22 cellular contexts compared by ENCODE assay signal in genomic region chr4:155588437-155588836, GRCh38.
A peak's percentile ranks its signal among the peaks of the same experiment; 100 is the strongest.
DNase-seq lines count a peak whose midpoint lies in the region; ATAC-seq, FAIRE-seq and TF ChIP-seq lines count a peak whose summit lies in the region.
"Had no signal": no experiment of that assay in that cellular context is flagged by ENCODE, and none has a peak within 500 bp of the region (broad histone marks: within the 10 kb centered on the region; RNA-seq: fewer than 3 reads in every experiment).

No MANE protein-coding gene starts in this region.

- H3K4me1 ChIP-seq in A549 (no peaks in the 10 kb centered on the region), BLaER1 (peaks cover 40% of the 10 kb centered on the region), K562 (replicated peaks in 1 of 2; ENCODE audit: control insufficient read depth in 2 of 2, insufficient read depth in 2 of 2, low read length in 2 of 2) (no peaks in the 10 kb centered on the region)

- H2AFZ ChIP-seq in K562 (ENCODE audit: low read depth, low read length): no peak overlapping the region

- FAIRE-seq in A549 (lab: Jason Lieb, UNC) (no peak), K562 (lab: Jason Lieb, UNC) (no peak)
- FAIRE-seq: A204.1, GM12878, GM12892, GM18507 had no signal

- 45% methylated on average over 2 of the region's 2 CpGs for WGBS in A549 (ENCODE audit: missing lambda C conversion rate)
- 3% methylated on average over 2 of the region's 2 CpGs for WGBS in K562 (ENCODE audit: insufficient coverage, low coverage, missing lambda C conversion rate)

- H3K36me3 ChIP-seq in BLaER1: no peaks in the 10 kb centered on the region
- H3K36me3 ChIP-seq in K562 (ENCODE audit: control insufficient read depth, insufficient read depth, low read length): no peaks in the 10 kb centered on the region

- TF ChIP-seq RAD21 in A549 (conservative IDR thresholded peaks at IDR 0.05 in 1 of 2, IDR thresholded peaks at IDR 0.05 in 1 of 2) (no peak), K562 (CRISPR knock-in tag; conservative IDR thresholded peaks at IDR 0.05 in 1 of 2, IDR thresholded peaks at IDR 0.05 in 1 of 2) (no peak)

- no peaks in the 10 kb centered on the region for H3K9me3 ChIP-seq in A549
- H3K9me3 ChIP-seq in BLaER1: peaks cover 5% of the 10 kb centered on the region
- no peaks in the 10 kb centered on the region for H3K9me3 ChIP-seq in K562 (replicated peaks; ENCODE audit: control insufficient read depth, insufficient read depth, low read depth, low read length)

- no peaks in the 10 kb centered on the region for H3K9me1 ChIP-seq in K562 (ENCODE audit: control insufficient read depth, insufficient read depth, low read length)

- ATAC-seq in A549 (no peak), K562 (no peak), GM21619 (IDR thresholded peaks at IDR 0.05; ENCODE audit: unreplicated experiment) (no peak)
- ATAC-seq: GM12878 had no signal

- H3K27me3 ChIP-seq in BLaER1 (no peaks in the 10 kb centered on the region), K562 (ENCODE audit: control insufficient read depth in 2 of 2, insufficient read depth in 2 of 2, low read length in 2 of 2) (no peaks in the 10 kb centered on the region)

- in situ Hi-C loops in K562 (cut with MboI): no loop called here

- CTCF ChIA-PET in A549 (lab: Yijun Ruan, JAX): no interaction called here
- CTCF ChIA-PET in K562 (lab: Yijun Ruan, JAX; ENCODE audit: low intra/inter-chr PET ratio): no interaction called here

- POLR2A ChIA-PET in A549 (lab: Yijun Ruan, JAX): no interaction called here
- POLR2A ChIA-PET in K562 (lab: Yijun Ruan, JAX): no interaction called here

- intact Hi-C loops in K562 (cut with micrococcal nuclease): no loop called here

- H4K20me1 ChIP-seq in BLaER1: no peaks in the 10 kb centered on the region
- H4K20me1 ChIP-seq in K562 (replicated peaks; ENCODE audit: control insufficient read depth, insufficient read depth, low read length): no peaks in the 10 kb centered on the region

- H3K27ac ChIP-seq in A549: no peak overlapping the region
- H3K27ac ChIP-seq in BLaER1: no peak overlapping the region
- H3K27ac ChIP-seq in K562 (ENCODE audit: extremely low read depth, low read depth, low read length): no peak overlapping the region

- H3K4me2 ChIP-seq in A549 (no peak overlapping the region), BLaER1 (peak overlapping the region; percentile 68), K562 (ENCODE audit: insufficient read depth, low read length) (no peak overlapping the region)

- H3K79me2 ChIP-seq in K562 (ENCODE audit: control insufficient read depth, insufficient read depth, low read length): no peaks in the 10 kb centered on the region

- H3K4me3 ChIP-seq in A549: no peak overlapping the region
- H3K4me3 ChIP-seq in BLaER1: no peak overlapping the region; the same call in 1 of the 2 replicates
- H3K4me3 ChIP-seq in K562: no peak overlapping the region
- H3K4me3 ChIP-seq: GM12878 had no signal

- TF ChIP-seq CTCF in A549 (IDR thresholded peaks at IDR 0.05) (no peak), K562 (IDR thresholded peaks at IDR 0.05 in 2 of 3, conservative IDR thresholded peaks at IDR 0.05 in 1 of 3; ENCODE audit: insufficient read depth in 2 of 3, low read depth in 1 of 3, low read length in 3 of 3) (no peak)

- no peak for TF ChIP-seq EP300 in A549 (IDR thresholded peaks at IDR 0.05)
- TF ChIP-seq EP300 in K562 (IDR thresholded peaks at IDR 0.05; ENCODE audit: low read length): no peak

- H3K9ac ChIP-seq in BLaER1: no peak overlapping the region
- no peak overlapping the region for H3K9ac ChIP-seq in K562 (ENCODE audit: insufficient read depth in 1 of 2, low read depth in 2 of 2, low read length in 2 of 2)

- BruUV-seq in K562 (replicated peaks; lab: Mats Ljungman, UMichigan): no TSS peak

- DNase-seq in A549 (ENCODE audit: low read depth in 1 of 2, low spot score in 1 of 2): no peak
- DNase-seq in K562 (ENCODE audit: extremely low read depth in 1 of 4, low spot score in 3 of 4): no peak
- no peak for DNase-seq in RPMI8226
- DNase-seq: 8988T; AML-193; C1 segment of cervical spinal cord; CD4-positive, alpha-beta memory T cell; CD4-positive, CD25-positive, alpha-beta regulatory T cell; CD8-positive, alpha-beta memory T cell; COR-L47; DMS 273 treated with DMSO at 0.1 percent for 48 hours; DMS153; DMS53; DMS79; DND-41; EL had no signal

- no peak for TF ChIP-seq POLR2A in A549 (IDR thresholded peaks at IDR 0.05; ENCODE audit: low read length)
- no peak for TF ChIP-seq POLR2A in K562 (conservative IDR thresholded peaks at IDR 0.05)

TF ChIP-seq in A549, 52 proteins besides CTCF, POLR2A, EP300 and RAD21:
- no peak for TF ChIP-seq ATOH8 (CRISPR knock-in tag; IDR thresholded peaks at IDR 0.05; ENCODE audit: low read depth)
- TF ChIP-seq MAFK (IDR thresholded peaks at IDR 0.05; ENCODE audit: partially characterized antibody): peak; percentile 45
TF ChIP-seq in A549: peak in this region for 1.

TF ChIP-seq in K562, 482 proteins besides CTCF, POLR2A, EP300 and RAD21:
- TF ChIP-seq SMARCC2 (IDR thresholded peaks at IDR 0.05; ENCODE audit: low read depth) (no peak), PPARD (CRISPR knock-in tag; IDR thresholded peaks at IDR 0.05) (no peak), E2F4 (CRISPR knock-in tag; IDR thresholded peaks at IDR 0.05; ENCODE audit: low read depth) (no peak), MAFK (IDR thresholded peaks at IDR 0.05; ENCODE audit: low read length) (0 out of 2 replicates have a peak, but pooled peaks have one; percentile 17), IRF2 (CRISPR knock-in tag; IDR thresholded peaks at IDR 0.05) (no peak), ZNF316 (IDR thresholded peaks at IDR 0.05) (0 out of 2 replicates have a peak, but pooled peaks have one; percentile 20), ZNF280B (CRISPR knock-in tag; IDR thresholded peaks at IDR 0.05) (no peak), ETS2 (tag; IDR thresholded peaks at IDR 0.05; ENCODE audit: borderline replicate concordance, poor library complexity, severe bottlenecking) (no peak)

Comparison
In these comparisons a context has a peak if more than half of its experiments do, and no peak if none do; other contexts are left out.
1. Of the 35 proteins assayed by ChIP-seq in both K562 and A549: peak only in K562: none; only in A549: none; in both: MAFK; in neither: 34.